In the genomic region with DNA sequence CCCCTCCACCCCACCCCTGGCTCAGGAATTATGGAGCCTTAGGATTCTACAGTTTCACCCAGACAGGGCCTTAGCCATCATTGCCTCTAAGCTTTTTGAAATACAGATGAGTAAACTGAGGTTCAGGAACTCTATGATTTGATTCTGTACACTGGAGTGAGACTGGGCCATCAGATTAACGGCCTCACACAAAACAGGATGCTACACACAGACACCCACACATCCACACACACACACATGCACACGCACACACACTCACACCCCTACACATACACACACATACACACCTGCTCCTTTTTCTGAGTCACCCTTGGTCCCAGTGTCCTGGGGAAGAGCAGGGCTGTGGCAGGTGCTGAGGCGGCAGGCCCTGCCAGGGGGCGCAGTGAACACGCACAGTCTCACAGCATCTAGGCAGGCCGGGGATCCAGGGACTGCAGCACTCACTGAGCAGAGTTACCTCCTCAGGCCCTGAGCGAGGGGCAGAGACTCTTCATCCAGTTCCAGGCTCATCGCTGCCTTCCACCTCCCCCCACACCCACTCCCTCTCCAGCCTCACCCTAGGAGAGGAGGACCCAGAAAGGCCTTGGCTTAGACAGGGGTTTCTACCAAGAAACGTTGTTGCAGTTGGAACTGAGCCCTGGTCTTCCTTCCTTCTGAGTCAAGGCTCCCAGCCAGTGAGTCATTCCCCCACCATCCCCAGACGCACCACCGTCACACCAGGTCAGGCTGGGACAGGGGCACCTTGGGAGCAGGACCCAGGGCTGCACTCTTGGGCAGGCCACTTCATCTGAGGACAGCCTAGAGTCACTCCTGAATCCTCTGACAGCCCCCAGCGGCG, we compare ENCODE assay signal across 9 cellular contexts.
DNase-seq lines count a peak whose midpoint lies in the region; ATAC-seq lines count a peak whose summit lies in the region.
"Had no signal": no experiment of that assay in that cellular context is flagged by ENCODE, and none has a peak within 500 bp of the region (broad histone marks: within the 10 kb centered on the region; RNA-seq: fewer than 3 reads in every experiment).

No MANE protein-coding gene starts in this region.

- no peak for ATAC-seq in GM21526 (IDR thresholded peaks at IDR 0.05; ENCODE audit: low FRiP score, unreplicated experiment)
- no peak for ATAC-seq in HG03135 (IDR thresholded peaks at IDR 0.05; ENCODE audit: unreplicated experiment)

- H3K9me3 ChIP-seq in HUES48 (ENCODE audit: control insufficient read depth, insufficient read depth, low read length) = no peaks in the 10 kb centered on the region
- H3K9me3 ChIP-seq: neutrophil had no signal

- no peaks in the 10 kb centered on the region for H3K27me3 ChIP-seq in HUES48 (ENCODE audit: control insufficient read depth, insufficient read depth, low read length)
- H3K27me3 ChIP-seq: neutrophil had no signal

- intact Hi-C loops in cardiac septum (cut with DNase I) = loop anchor here (5.0 kb wide), 1 partner anchor 605 kb away; no protein-coding TSS in a partner anchor

- peaks cover 7% of the 10 kb centered on the region; the same call in 1 of the 2 replicates for H3K4me1 ChIP-seq in HUES48 (ENCODE audit: control insufficient read depth, insufficient read depth, low read length)

- H3K9ac ChIP-seq in HUES48 (ENCODE audit: low read depth, low read length) = no peak overlapping the region

- DNase-seq in COR-L47 (lab: John Stamatoyannopoulos, UW) (peak; percentile 58), SW480 (ENCODE audit: low spot score) (peak; percentile 70), cardiac septum (ENCODE audit: low spot score) (peak; percentile 76), skeletal muscle cell (ENCODE audit: low read depth) (peak; percentile 96), Ammon's horn (ENCODE audit: low spot score) (no peak)

- H3K36me3 ChIP-seq in HUES48 (ENCODE audit: control insufficient read depth, insufficient read depth, low read length) = no peaks in the 10 kb centered on the region
- H3K36me3 ChIP-seq: neutrophil had no signal

- H3K4me3 ChIP-seq in HUES48 (ENCODE audit: low read depth, low read length) = no peak overlapping the region
- peak overlapping the region; percentile 36 for H3K4me3 ChIP-seq in skeletal muscle cell (ENCODE audit: low read depth, low read length)

- H3K27ac ChIP-seq in HUES48 (ENCODE audit: low read depth, low read length) = peak overlapping the region; percentile 71
- H3K27ac ChIP-seq: neutrophil had no signal
